ENCODE assay signal across 1 cellular context in the genomic region with DNA sequence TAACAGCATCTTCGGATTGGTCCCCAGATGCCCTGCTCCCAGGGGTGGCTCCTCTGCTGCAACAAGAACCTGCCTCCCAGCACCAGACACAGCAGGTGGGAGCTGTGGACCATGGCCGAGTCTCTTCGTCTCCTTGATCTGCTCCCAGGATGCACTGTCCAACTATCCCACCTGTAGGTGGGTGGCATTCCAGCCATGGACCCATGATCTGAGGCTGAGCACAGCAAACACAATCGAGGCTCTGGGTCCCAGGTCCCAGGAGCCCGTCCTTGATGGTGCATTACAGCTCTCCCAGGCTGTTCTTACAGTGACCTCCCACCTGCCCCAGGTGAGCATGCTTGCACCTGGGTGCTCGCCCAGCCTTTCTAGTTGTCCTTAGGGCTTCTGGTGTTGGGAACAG.
TF ChIP-seq lines count a peak whose summit lies in the region.

No MANE protein-coding gene starts in this region.

TF ChIP-seq in GM23338, 12 proteins besides CTCF, POLR2A, EP300 and RAD21 (continued from another document):
- TF ChIP-seq, protein P1, sequence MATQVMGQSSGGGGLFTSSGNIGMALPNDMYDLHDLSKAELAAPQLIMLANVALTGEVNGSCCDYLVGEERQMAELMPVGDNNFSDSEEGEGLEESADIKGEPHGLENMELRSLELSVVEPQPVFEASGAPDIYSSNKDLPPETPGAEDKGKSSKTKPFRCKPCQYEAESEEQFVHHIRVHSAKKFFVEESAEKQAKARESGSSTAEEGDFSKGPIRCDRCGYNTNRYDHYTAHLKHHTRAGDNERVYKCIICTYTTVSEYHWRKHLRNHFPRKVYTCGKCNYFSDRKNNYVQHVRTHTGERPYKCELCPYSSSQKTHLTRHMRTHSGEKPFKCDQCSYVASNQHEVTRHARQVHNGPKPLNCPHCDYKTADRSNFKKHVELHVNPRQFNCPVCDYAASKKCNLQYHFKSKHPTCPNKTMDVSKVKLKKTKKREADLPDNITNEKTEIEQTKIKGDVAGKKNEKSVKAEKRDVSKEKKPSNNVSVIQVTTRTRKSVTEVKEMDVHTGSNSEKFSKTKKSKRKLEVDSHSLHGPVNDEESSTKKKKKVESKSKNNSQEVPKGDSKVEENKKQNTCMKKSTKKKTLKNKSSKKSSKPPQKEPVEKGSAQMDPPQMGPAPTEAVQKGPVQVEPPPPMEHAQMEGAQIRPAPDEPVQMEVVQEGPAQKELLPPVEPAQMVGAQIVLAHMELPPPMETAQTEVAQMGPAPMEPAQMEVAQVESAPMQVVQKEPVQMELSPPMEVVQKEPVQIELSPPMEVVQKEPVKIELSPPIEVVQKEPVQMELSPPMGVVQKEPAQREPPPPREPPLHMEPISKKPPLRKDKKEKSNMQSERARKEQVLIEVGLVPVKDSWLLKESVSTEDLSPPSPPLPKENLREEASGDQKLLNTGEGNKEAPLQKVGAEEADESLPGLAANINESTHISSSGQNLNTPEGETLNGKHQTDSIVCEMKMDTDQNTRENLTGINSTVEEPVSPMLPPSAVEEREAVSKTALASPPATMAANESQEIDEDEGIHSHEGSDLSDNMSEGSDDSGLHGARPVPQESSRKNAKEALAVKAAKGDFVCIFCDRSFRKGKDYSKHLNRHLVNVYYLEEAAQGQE (IDR thresholded peaks at IDR 0.05; ENCODE audit: unreplicated experiment), result no peak
- no peak for TF ChIP-seq NANOG (IDR thresholded peaks at IDR 0.05; ENCODE audit: borderline replicate concordance)
- no peak for TF ChIP-seq POLR2AphosphoS5 (IDR thresholded peaks at IDR 0.05; ENCODE audit: low read depth)
- TF ChIP-seq CREB1 (CRISPR knock-in tag; IDR thresholded peaks at IDR 0.05; ENCODE audit: low read depth), result no peak
- TF ChIP-seq JUNB (IDR thresholded peaks at IDR 0.05; ENCODE audit: unreplicated experiment), result no peak
- TF ChIP-seq, protein P2, sequence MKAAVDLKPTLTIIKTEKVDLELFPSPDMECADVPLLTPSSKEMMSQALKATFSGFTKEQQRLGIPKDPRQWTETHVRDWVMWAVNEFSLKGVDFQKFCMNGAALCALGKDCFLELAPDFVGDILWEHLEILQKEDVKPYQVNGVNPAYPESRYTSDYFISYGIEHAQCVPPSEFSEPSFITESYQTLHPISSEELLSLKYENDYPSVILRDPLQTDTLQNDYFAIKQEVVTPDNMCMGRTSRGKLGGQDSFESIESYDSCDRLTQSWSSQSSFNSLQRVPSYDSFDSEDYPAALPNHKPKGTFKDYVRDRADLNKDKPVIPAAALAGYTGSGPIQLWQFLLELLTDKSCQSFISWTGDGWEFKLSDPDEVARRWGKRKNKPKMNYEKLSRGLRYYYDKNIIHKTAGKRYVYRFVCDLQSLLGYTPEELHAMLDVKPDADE (IDR thresholded peaks at IDR 0.05), result no peak
- TF ChIP-seq, protein P3, sequence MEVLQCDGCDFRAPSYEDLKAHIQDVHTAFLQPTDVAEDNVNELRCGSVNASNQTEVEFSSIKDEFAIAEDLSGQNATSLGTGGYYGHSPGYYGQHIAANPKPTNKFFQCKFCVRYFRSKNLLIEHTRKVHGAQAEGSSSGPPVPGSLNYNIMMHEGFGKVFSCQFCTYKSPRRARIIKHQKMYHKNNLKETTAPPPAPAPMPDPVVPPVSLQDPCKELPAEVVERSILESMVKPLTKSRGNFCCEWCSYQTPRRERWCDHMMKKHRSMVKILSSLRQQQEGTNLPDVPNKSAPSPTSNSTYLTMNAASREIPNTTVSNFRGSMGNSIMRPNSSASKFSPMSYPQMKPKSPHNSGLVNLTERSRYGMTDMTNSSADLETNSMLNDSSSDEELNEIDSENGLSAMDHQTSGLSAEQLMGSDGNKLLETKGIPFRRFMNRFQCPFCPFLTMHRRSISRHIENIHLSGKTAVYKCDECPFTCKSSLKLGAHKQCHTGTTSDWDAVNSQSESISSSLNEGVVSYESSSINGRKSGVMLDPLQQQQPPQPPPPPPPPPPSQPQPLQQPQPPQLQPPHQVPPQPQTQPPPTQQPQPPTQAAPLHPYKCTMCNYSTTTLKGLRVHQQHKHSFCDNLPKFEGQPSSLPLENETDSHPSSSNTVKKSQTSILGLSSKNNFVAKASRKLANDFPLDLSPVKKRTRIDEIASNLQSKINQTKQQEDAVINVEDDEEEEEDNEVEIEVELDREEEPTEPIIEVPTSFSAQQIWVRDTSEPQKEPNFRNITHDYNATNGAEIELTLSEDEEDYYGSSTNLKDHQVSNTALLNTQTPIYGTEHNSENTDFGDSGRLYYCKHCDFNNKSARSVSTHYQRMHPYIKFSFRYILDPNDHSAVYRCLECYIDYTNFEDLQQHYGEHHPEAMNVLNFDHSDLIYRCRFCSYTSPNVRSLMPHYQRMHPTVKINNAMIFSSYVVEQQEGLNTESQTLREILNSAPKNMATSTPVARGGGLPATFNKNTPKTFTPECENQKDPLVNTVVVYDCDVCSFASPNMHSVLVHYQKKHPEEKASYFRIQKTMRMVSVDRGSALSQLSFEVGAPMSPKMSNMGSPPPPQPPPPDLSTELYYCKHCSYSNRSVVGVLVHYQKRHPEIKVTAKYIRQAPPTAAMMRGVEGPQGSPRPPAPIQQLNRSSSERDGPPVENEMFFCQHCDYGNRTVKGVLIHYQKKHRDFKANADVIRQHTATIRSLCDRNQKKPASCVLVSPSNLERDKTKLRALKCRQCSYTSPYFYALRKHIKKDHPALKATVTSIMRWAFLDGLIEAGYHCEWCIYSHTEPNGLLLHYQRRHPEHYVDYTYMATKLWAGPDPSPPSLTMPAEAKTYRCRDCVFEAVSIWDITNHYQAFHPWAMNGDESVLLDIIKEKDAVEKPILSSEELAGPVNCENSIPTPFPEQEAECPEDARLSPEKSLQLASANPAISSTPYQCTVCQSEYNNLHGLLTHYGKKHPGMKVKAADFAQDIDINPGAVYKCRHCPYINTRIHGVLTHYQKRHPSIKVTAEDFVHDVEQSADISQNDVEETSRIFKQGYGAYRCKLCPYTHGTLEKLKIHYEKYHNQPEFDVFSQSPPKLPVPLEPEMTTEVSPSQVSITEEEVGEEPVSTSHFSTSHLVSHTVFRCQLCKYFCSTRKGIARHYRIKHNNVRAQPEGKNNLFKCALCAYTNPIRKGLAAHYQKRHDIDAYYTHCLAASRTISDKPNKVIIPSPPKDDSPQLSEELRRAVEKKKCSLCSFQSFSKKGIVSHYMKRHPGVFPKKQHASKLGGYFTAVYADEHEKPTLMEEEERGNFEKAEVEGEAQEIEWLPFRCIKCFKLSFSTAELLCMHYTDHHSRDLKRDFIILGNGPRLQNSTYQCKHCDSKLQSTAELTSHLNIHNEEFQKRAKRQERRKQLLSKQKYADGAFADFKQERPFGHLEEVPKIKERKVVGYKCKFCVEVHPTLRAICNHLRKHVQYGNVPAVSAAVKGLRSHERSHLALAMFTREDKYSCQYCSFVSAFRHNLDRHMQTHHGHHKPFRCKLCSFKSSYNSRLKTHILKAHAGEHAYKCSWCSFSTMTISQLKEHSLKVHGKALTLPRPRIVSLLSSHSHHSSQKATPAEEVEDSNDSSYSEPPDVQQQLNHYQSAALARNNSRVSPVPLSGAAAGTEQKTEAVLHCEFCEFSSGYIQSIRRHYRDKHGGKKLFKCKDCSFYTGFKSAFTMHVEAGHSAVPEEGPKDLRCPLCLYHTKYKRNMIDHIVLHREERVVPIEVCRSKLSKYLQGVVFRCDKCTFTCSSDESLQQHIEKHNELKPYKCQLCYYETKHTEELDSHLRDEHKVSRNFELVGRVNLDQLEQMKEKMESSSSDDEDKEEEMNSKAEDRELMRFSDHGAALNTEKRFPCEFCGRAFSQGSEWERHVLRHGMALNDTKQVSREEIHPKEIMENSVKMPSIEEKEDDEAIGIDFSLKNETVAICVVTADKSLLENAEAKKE (CRISPR knock-in tag; IDR thresholded peaks at IDR 0.05), result no peak
- no peak for TF ChIP-seq STAT1 (IDR thresholded peaks at IDR 0.05; ENCODE audit: unreplicated experiment)
